ENCODE assay signal across 8 cellular contexts in genomic region chr1:154860154-154860870, GRCh38. TPM values are rescaled to one million over a fixed set of nuclear protein-coding genes. Genes with fewer than 3 reads are reported as not detected.
DNase-seq lines count a peak whose midpoint lies in the region; ATAC-seq, FAIRE-seq and TF ChIP-seq lines count a peak whose summit lies in the region.

No MANE protein-coding gene starts in this region.

- FAIRE-seq in small intestine (lab: Jason Lieb, UNC): no peak

- POLR2A ChIA-PET in GM10248 (lab: Yijun Ruan, JAX): interaction anchor here (0.6 to 3.7 kb wide), 4 partner anchors 9 to 1220 kb away, joined by 3 to 33 read pairs (median 3); partner anchors contain the start of gene KCNN3

- peaks cover 0 to 14% (median 0%) of the 10 kb centered on the region in 4 donors for H3K27me3 ChIP-seq in esophagus muscularis mucosa
- no peaks in the 10 kb centered on the region for H3K27me3 ChIP-seq in small intestine (ENCODE audit: control insufficient read depth in 2 of 2, insufficient read depth in 2 of 2, low read length in 2 of 2)

- no peak for TF ChIP-seq POLR2A in esophagus muscularis mucosa (IDR thresholded peaks at IDR 0.05; ENCODE audit: low read depth)

- H3K36me3 ChIP-seq in esophagus muscularis mucosa: no peaks in the 10 kb centered on the region
- no peaks in the 10 kb centered on the region for H3K36me3 ChIP-seq in small intestine (ENCODE audit: control insufficient read depth in 2 of 2, insufficient read depth in 2 of 2, low read length in 2 of 2)

- no peak overlapping the region for H3K4me3 ChIP-seq in esophagus muscularis mucosa
- no peak overlapping the region for H3K4me3 ChIP-seq in small intestine (ENCODE audit: low read depth in 1 of 2, low read length in 2 of 2)

- TF ChIP-seq EP300 in esophagus muscularis mucosa (IDR thresholded peaks at IDR 0.05): no peak

- TF ChIP-seq CTCF in GM10248 (IDR thresholded peaks at IDR 0.05; ENCODE audit: control extremely low read depth, extremely low read depth, low read depth, missing control alignments) (no peak), brain (conservative IDR thresholded peaks at IDR 0.05) (no peak), esophagus muscularis mucosa (IDR thresholded peaks at IDR 0.05) (no peak)

- CTCF ChIA-PET in GM10248 (lab: Yijun Ruan, JAX): interaction anchor here (0.9 to 4.2 kb wide), 15 partner anchors 9 to 301 kb away, joined by 3 to 23 read pairs (median 5); partner anchors contain the start of gene KCNN3

- intact Hi-C loops in esophagus muscularis mucosa (cut with DNase I): no loop called here

- H3K27ac ChIP-seq in esophagus muscularis mucosa (replicated peaks in 1 of 4) (peak overlapping the region in 1 of 4 donors; percentile 27), small intestine (ENCODE audit: low read depth in 1 of 2, low read length in 1 of 2) (peak overlapping the region in 1 of 2 donors; percentile 80)

- peak overlapping the region in 4 of 5 experiments; percentile 1 to 31 (median 17) for H3K4me3 Mint-ChIP-seq in brain

- no peaks in the 10 kb centered on the region for H3K9me3 ChIP-seq in esophagus muscularis mucosa
- H3K9me3 ChIP-seq in small intestine (ENCODE audit: control insufficient read depth, low read depth): no peaks in the 10 kb centered on the region

- H3K9me3 Mint-ChIP-seq in brain: no peaks in the 10 kb centered on the region

- H3K27me3 Mint-ChIP-seq in brain: peaks cover 7% of the 10 kb centered on the region

- ATAC-seq in GM19455 (IDR thresholded peaks at IDR 0.05; ENCODE audit: unreplicated experiment) (peak; percentile 51), HG03378 (IDR thresholded peaks at IDR 0.05; ENCODE audit: unreplicated experiment) (peak; percentile 54)

- 80% methylated on average over 12 of the region's 12 CpGs for WGBS in esophagus muscularis mucosa
- WGBS in small intestine, 3 donors: 63 to 67% (median 66%) methylated on average over 12 of the region's 12 CpGs

- peaks cover 89% of the 10 kb centered on the region for H3K4me1 Mint-ChIP-seq in brain

- H3K4me1 ChIP-seq in esophagus muscularis mucosa: peaks cover 0 to 15% (median 4%) of the 10 kb centered on the region in 4 donors
- no peaks in the 10 kb centered on the region for H3K4me1 ChIP-seq in small intestine (ENCODE audit: control insufficient read depth in 2 of 2, insufficient read depth in 1 of 2, low read depth in 1 of 2, low read length in 1 of 2)

- DNase-seq in GM10248 (ENCODE audit: extremely low spot score): peak; percentile 81
- no peak for DNase-seq in NCI-H748 (lab: John Stamatoyannopoulos, UW; ENCODE audit: unreplicated experiment)
- no peak for DNase-seq in esophagus muscularis mucosa (ENCODE audit: extremely low spot score)
- no peak for DNase-seq in small intestine
- no peak for DNase-seq in occipital lobe (lab: John Stamatoyannopoulos, UW)

- peak overlapping the region; percentile 86 to 96 (median 94) for H3K27ac Mint-ChIP-seq in brain

- H3K36me3 Mint-ChIP-seq in brain: no peaks in the 10 kb centered on the region

RNA-seq across cellular contexts. Expression of gene KCNN3, which starts 9.8 kb away (rescaled TPM):
- polyA plus RNA-seq in brain (ENCODE audit: insufficient read depth, low read depth, low replicate concordance) (5.1 TPM), small intestine (1 to 10 TPM in 1 of 3 donors, under 1 TPM in 2; 0.27 to 1.6 (median 0.45) TPM)
- total RNA-seq in esophagus muscularis mucosa (10 to 100 TPM in 3 of 4 donors, 1 to 10 TPM in 1; 3.6 to 17.0 (median 12.4) TPM), occipital lobe (3.6 TPM)
